16 cellular contexts compared by ENCODE assay signal in genomic region chr6:143773503-143773902, GRCh38.
DNase-seq lines count a peak whose midpoint lies in the region; ATAC-seq, FAIRE-seq and TF ChIP-seq lines count a peak whose summit lies in the region.
"Had no signal": no experiment of that assay in that cellular context is flagged by ENCODE, and none has a peak within 500 bp of the region (broad histone marks: within the 10 kb centered on the region; RNA-seq: fewer than 3 reads in every experiment).

No MANE protein-coding gene starts in this region.

- H2AK5ac ChIP-seq in IMR-90 (ENCODE audit: low read depth, low read length) = no peak overlapping the region

- H3K27ac ChIP-seq in IMR-90 (ENCODE audit: insufficient read depth, low read length) (no peak overlapping the region), esophagus squamous epithelium (peak overlapping the region; percentile 49 to 86 (median 76)), HepG2 (ENCODE audit: extremely low read length, insufficient read depth, low read length) (peak overlapping the region; percentile 23), subcutaneous abdominal adipose tissue (ENCODE audit: low read depth, low read length) (peak overlapping the region; percentile 81)

- no peak; the same call in 1 of the 2 replicates for ATAC-seq in IMR-90 (ENCODE audit: low read depth)
- ATAC-seq in HepG2 = no peak
- ATAC-seq in GM19035 (IDR thresholded peaks at IDR 0.05; ENCODE audit: unreplicated experiment) = no peak
- ATAC-seq: naive thymus-derived CD4-positive, alpha-beta T cell; stimulated activated naive B cell treated with anti-CD40 and anti-IgM and Interleukin-4, amounts not matched to agents 10 μg/mL and 1 μg/mL and 100 μg/mL, for 72 hours had no signal

- no peaks in the 10 kb centered on the region for H3K79me2 ChIP-seq in HepG2 (ENCODE audit: insufficient read depth, low read length)

- TF ChIP-seq EP300 in HepG2 (IDR thresholded peaks at IDR 0.05; ENCODE audit: low read depth in 2 of 2, low read length in 2 of 2) = no peak
- no peak for TF ChIP-seq EP300 in HepG2 (CRISPR knock-in tag; IDR thresholded peaks at IDR 0.05; ENCODE audit: borderline replicate concordance)

- no peak overlapping the region for H2BK20ac ChIP-seq in IMR-90 (ENCODE audit: low read depth, low read length)

- no peaks in the 10 kb centered on the region for H4K20me1 ChIP-seq in IMR-90 (ENCODE audit: insufficient read depth, low read length)
- no peaks in the 10 kb centered on the region for H4K20me1 ChIP-seq in HepG2 (ENCODE audit: insufficient read depth, low read length)

- CTCF ChIA-PET in IMR-90 (lab: Yijun Ruan, JAX) = no interaction called here
- CTCF ChIA-PET in HepG2 (lab: Yijun Ruan, JAX; ENCODE audit: low intra/inter-chr PET ratio, low total read pairs) = no interaction called here

- H3K9me3 ChIP-seq in IMR-90 (ENCODE audit: control insufficient read depth, insufficient read depth, low read length) (no peaks in the 10 kb centered on the region), esophagus squamous epithelium (no peaks in the 10 kb centered on the region), HepG2 (ENCODE audit: low read length) (no peaks in the 10 kb centered on the region), subcutaneous abdominal adipose tissue (ENCODE audit: control insufficient read depth in 5 of 5, low read length in 5 of 5) (no peaks in the 10 kb centered on the region)

- H3K56ac ChIP-seq in IMR-90 (ENCODE audit: extremely low read depth, insufficient read depth, low read length) = no peak overlapping the region

- no peak overlapping the region for H4K8ac ChIP-seq in IMR-90 (ENCODE audit: low read depth in 2 of 2, low read length in 2 of 2)

- in situ Hi-C loops in IMR-90 (cut with MboI; ENCODE audit: low sequenced_read_pairs) = no loop called here
- in situ Hi-C loops in HepG2 (cut with HindIII; ENCODE audit: extremely low pct_ligation_motif_present, low pct_unique_long_range_greater_than_20kb) = no loop called here

- intact Hi-C loops in IMR-90 (cut with micrococcal nuclease) = no loop called here
- intact Hi-C loops in esophagus squamous epithelium (cut with DNase I) = no loop called here
- intact Hi-C loops in HepG2 (cut with micrococcal nuclease; ENCODE audit: unreplicated experiment) = no loop called here

- H3K9me1 ChIP-seq in IMR-90 (ENCODE audit: insufficient read depth, low read length) = peaks cover 14% of the 10 kb centered on the region

- no peak overlapping the region for H3K4me2 ChIP-seq in IMR-90 (ENCODE audit: low read depth, low read length)
- no peak overlapping the region for H3K4me2 ChIP-seq in HepG2 (ENCODE audit: low read depth, low read length)

- no peak overlapping the region for H3K18ac ChIP-seq in IMR-90 (ENCODE audit: low read depth, low read length)

- H3K4me1 ChIP-seq in IMR-90 (ENCODE audit: control insufficient read depth, insufficient read depth, low read length) (peaks cover 8% of the 10 kb centered on the region; the same call in 1 of the 2 replicates), esophagus squamous epithelium (peaks cover 9 to 49% (median 32%) of the 10 kb centered on the region in 3 donors), HepG2 (ENCODE audit: insufficient read depth, low read length) (peaks cover 15% of the 10 kb centered on the region), subcutaneous abdominal adipose tissue (ENCODE audit: control insufficient read depth in 5 of 5, insufficient read depth in 5 of 5, low read length in 5 of 5) (peaks cover 13 to 29% (median 24%) of the 10 kb centered on the region in 5 donors)

- no peak overlapping the region for H3K23ac ChIP-seq in IMR-90 (ENCODE audit: low read depth, low read length)

- no peak overlapping the region for H3K14ac ChIP-seq in IMR-90 (replicated peaks; ENCODE audit: low read depth, low read length)

- no CpG with 5 or more reads among the region's 3 CpGs for WGBS in IMR-90 (ENCODE audit: extremely low coverage in 2 of 2, insufficient read length in 1 of 2), 2 experiments
- WGBS in esophagus squamous epithelium, 2 donors = 31% methylated on average over 3 of the region's 3 CpGs
- WGBS in HepG2 (ENCODE audit: low lambda C conversion rate) = 80% methylated on average over 3 of the region's 3 CpGs

- FAIRE-seq in HepG2 (lab: Jason Lieb, UNC) = no peak
- FAIRE-seq: bronchial epithelial cell, endometrium, H1 had no signal

- POLR2A ChIA-PET in IMR-90 (lab: Charles Lee; ENCODE audit: unreplicated experiment) = no interaction called here
- POLR2A ChIA-PET in HepG2 (lab: Yijun Ruan, JAX) = no interaction called here

- no peak for TF ChIP-seq POLR2A in IMR-90 (IDR thresholded peaks at IDR 0.05; ENCODE audit: low read depth, low read length)
- TF ChIP-seq POLR2A in esophagus squamous epithelium (IDR thresholded peaks at IDR 0.05) = no peak
- no peak for TF ChIP-seq POLR2A in HepG2 (IDR thresholded peaks at IDR 0.05; ENCODE audit: insufficient read depth in 1 of 2, low read depth in 2 of 2, low read length in 2 of 2)

- H2AFZ ChIP-seq in IMR-90 (replicated peaks; ENCODE audit: low read length, poor library complexity) = no peak overlapping the region
- no peak overlapping the region for H2AFZ ChIP-seq in HepG2 (ENCODE audit: low read length)

- H2BK5ac ChIP-seq in IMR-90 (ENCODE audit: low read depth, low read length, poor library complexity, severe bottlenecking) = no peak overlapping the region

- DNase-seq in IMR-90 (no peak), esophagus squamous epithelium (lab: John Stamatoyannopoulos, UW) (no peak), HepG2 (ENCODE audit: low spot score) (no peak), COR-L47 (lab: John Stamatoyannopoulos, UW) (no peak), activated gamma-delta T cell (lab: John Stamatoyannopoulos, UW) (no peak), A172 (ENCODE audit: low spot score) (no peak)
- DNase-seq: activated naive CD4-positive, alpha-beta T cell treated with anti-CD3 and anti-CD28 coated beads for 36 hours; naive thymus-derived CD4-positive, alpha-beta T cell; NCI-H146; NCI-H446; stimulated activated naive B cell treated with anti-CD40 and anti-IgM and Interleukin-4, amounts not matched to agents 10 μg/mL and 1 μg/mL and 100 μg/mL, for 72 hours had no signal

- no peak overlapping the region for H3K4me3 ChIP-seq in IMR-90 (ENCODE audit: insufficient read depth, low read depth, low read length)
- peak overlapping the region in 1 of 4 donors; percentile 9 for H3K4me3 ChIP-seq in esophagus squamous epithelium
- no peak overlapping the region for H3K4me3 ChIP-seq in HepG2 (replicated peaks in 1 of 3; ENCODE audit: insufficient read depth in 1 of 3, low read depth in 2 of 3, low read length in 3 of 3)
- peak overlapping the region in 2 of 5 donors; percentile 1 to 23 for H3K4me3 ChIP-seq in subcutaneous abdominal adipose tissue (ENCODE audit: low read depth in 1 of 5, low read length in 5 of 5)

- H3K27me3 ChIP-seq in IMR-90 (ENCODE audit: control insufficient read depth, insufficient read depth, low read length) (no peaks in the 10 kb centered on the region), esophagus squamous epithelium (no peaks in the 10 kb centered on the region), HepG2 (ENCODE audit: control insufficient read depth in 1 of 2, insufficient read depth in 2 of 2, low read length in 2 of 2) (no peaks in the 10 kb centered on the region), subcutaneous abdominal adipose tissue (ENCODE audit: control insufficient read depth in 5 of 5, insufficient read depth in 4 of 5, low read length in 5 of 5) (no peaks in the 10 kb centered on the region)

- H2AK9ac ChIP-seq in IMR-90 (replicated peaks; ENCODE audit: low read depth, low read length, poor library complexity) = no peak overlapping the region

- no peak overlapping the region for H4K91ac ChIP-seq in IMR-90 (ENCODE audit: insufficient read depth, low read depth, low read length)

- H3K79me1 ChIP-seq in IMR-90 (ENCODE audit: low read depth in 1 of 2, low read length in 2 of 2) = peaks cover 3 to 25% of the 10 kb centered on the region in 2 experiments; a peak in 3 of 4 replicates

- peaks cover 18% of the 10 kb centered on the region for H3K36me3 ChIP-seq in IMR-90 (ENCODE audit: control insufficient read depth, insufficient read depth, low read length)
- H3K36me3 ChIP-seq in esophagus squamous epithelium = peaks cover 0 to 49% (median 0%) of the 10 kb centered on the region in 3 donors
- H3K36me3 ChIP-seq in HepG2 (replicated peaks in 1 of 2; ENCODE audit: control insufficient read depth in 1 of 2, insufficient read depth in 2 of 2, low read length in 2 of 2) = peaks cover 9 to 24% of the 10 kb centered on the region in 2 experiments; a peak in 4 of 5 replicates
- peaks cover 11 to 23% (median 16%) of the 10 kb centered on the region in 5 donors for H3K36me3 ChIP-seq in subcutaneous abdominal adipose tissue (ENCODE audit: control insufficient read depth in 5 of 5, insufficient read depth in 5 of 5, low read length in 5 of 5)

- BruUV-seq in IMR-90 (replicated peaks; lab: Mats Ljungman, UMichigan) (no TSS peak), HepG2 (replicated peaks; lab: Mats Ljungman, UMichigan) (no TSS peak)

- no peak for TF ChIP-seq CTCF in IMR-90 (conservative IDR thresholded peaks at IDR 0.05; ENCODE audit: low read depth, low read length)
- no peak for TF ChIP-seq CTCF in esophagus squamous epithelium (IDR thresholded peaks at IDR 0.05)
- TF ChIP-seq CTCF in HepG2 (CRISPR knock-in tag; IDR thresholded peaks at IDR 0.05) = no peak

- H4K5ac ChIP-seq in IMR-90 (ENCODE audit: low read depth, low read length) = no peak overlapping the region

- TF ChIP-seq RAD21 in IMR-90 (IDR thresholded peaks at IDR 0.05; ENCODE audit: low read length) = no peak
- no peak for TF ChIP-seq RAD21 in HepG2 (CRISPR knock-in tag; IDR thresholded peaks at IDR 0.05)

- H2BK15ac ChIP-seq in IMR-90 (ENCODE audit: low read depth, low read length) = no peak overlapping the region

- dilution Hi-C loops in IMR-90 (cut with HindIII; ENCODE audit: low sequenced_read_pairs, unreplicated experiment) = no loop called here

- no peak overlapping the region for H3K4ac ChIP-seq in IMR-90 (ENCODE audit: low read depth, low read length)

- H2BK120ac ChIP-seq in IMR-90 (ENCODE audit: low read depth, low read length) = no peak overlapping the region

- no peak overlapping the region for H3K9ac ChIP-seq in IMR-90 (ENCODE audit: low read depth, low read length)
- no peak overlapping the region for H3K9ac ChIP-seq in HepG2 (ENCODE audit: insufficient read depth, low read depth, low read length)
- no peak overlapping the region for H3K9ac ChIP-seq in subcutaneous abdominal adipose tissue (ENCODE audit: low read length in 5 of 5)

TF ChIP-seq in IMR-90, 13 proteins besides CTCF, POLR2A, EP300 and RAD21 (continues in another document):
- no peak for TF ChIP-seq BHLHE40 (IDR thresholded peaks at IDR 0.05; ENCODE audit: low read depth, low read length)
- TF ChIP-seq MAZ (IDR thresholded peaks at IDR 0.05; ENCODE audit: borderline replicate concordance, low read depth, low read length) = no peak
- no peak for TF ChIP-seq MAFK (IDR thresholded peaks at IDR 0.05; ENCODE audit: low read depth, low read length)
- no peak for TF ChIP-seq RCOR1 (IDR thresholded peaks at IDR 0.05; ENCODE audit: insufficient replicate concordance, low read length)

TF ChIP-seq in HepG2, 621 proteins besides CTCF, POLR2A, EP300 and RAD21:
- TF ChIP-seq CEBPB (IDR thresholded peaks at IDR 0.05; ENCODE audit: borderline replicate concordance, low read depth, low read length) (peak; percentile 71), SP2 (CRISPR knock-in tag; IDR thresholded peaks at IDR 0.05) (no peak)
TF ChIP-seq in HepG2: peak in this region for 1.
